1 cellular context compared by ENCODE assay signal in genomic region chr13:111117289-111117688, GRCh38.
TF ChIP-seq lines count a peak whose summit lies in the region.

No MANE protein-coding gene starts in this region.

TF ChIP-seq in WTC11, 78 proteins besides CTCF, POLR2A, EP300 and RAD21 (continued from another document):
- TF ChIP-seq AFF4 (CRISPR knock-in tag; IDR thresholded peaks at IDR 0.05; ENCODE audit: borderline replicate concordance) (no peak), SOX15 (CRISPR knock-in tag; IDR thresholded peaks at IDR 0.05) (no peak), ATF3 (CRISPR knock-in tag; conservative IDR thresholded peaks at IDR 0.05) (no peak), CREM (CRISPR knock-in tag; IDR thresholded peaks at IDR 0.05) (no peak), PRRX2 (CRISPR knock-in tag; IDR thresholded peaks at IDR 0.05) (no peak), ZNF396 (CRISPR knock-in tag; IDR thresholded peaks at IDR 0.05; ENCODE audit: borderline replicate concordance) (no peak), NR2C2 (CRISPR knock-in tag; IDR thresholded peaks at IDR 0.05) (no peak), PRDM15 (CRISPR knock-in tag; IDR thresholded peaks at IDR 0.05) (no peak)
